8 cellular contexts compared by ENCODE assay signal in genomic region chr3:123449986-123450474, GRCh38. TPM values are rescaled to one million over a fixed set of nuclear protein-coding genes. Genes with fewer than 3 reads are reported as not detected.
A peak's percentile ranks its signal among the peaks of the same experiment; 100 is the strongest.
DNase-seq lines count a peak whose midpoint lies in the region; ATAC-seq and TF ChIP-seq lines count a peak whose summit lies in the region.

No MANE protein-coding gene starts in this region.

- H3K9me3 Mint-ChIP-seq in activated naive CD8-positive, alpha-beta T cell treated with anti-CD3 and anti-CD28 coated beads for 36 hours = no peaks in the 10 kb centered on the region

- TF ChIP-seq POLR2A in sigmoid colon (IDR thresholded peaks at IDR 0.05) = no peak
- TF ChIP-seq POLR2A in GM18505 (IDR thresholded peaks at IDR 0.05; ENCODE audit: borderline replicate concordance, extremely low read depth, insufficient read depth, insufficient read length) = no peak

- H4K20me1 ChIP-seq in GM23248 (ENCODE audit: insufficient read depth) = no peaks in the 10 kb centered on the region

- no peaks in the 10 kb centered on the region for H3K36me3 Mint-ChIP-seq in activated naive CD8-positive, alpha-beta T cell treated with anti-CD3 and anti-CD28 coated beads for 36 hours

- in situ Hi-C loops in GM23248 (cut with MboI) = no loop called here

- no peaks in the 10 kb centered on the region for H3K79me2 ChIP-seq in GM23248 (ENCODE audit: insufficient read depth)

- H3K4me2 ChIP-seq in GM23248 (ENCODE audit: unreplicated experiment) = peak overlapping the region; percentile 86

- no peak for ATAC-seq in GM19452 (IDR thresholded peaks at IDR 0.05; ENCODE audit: unreplicated experiment)
- no peak for ATAC-seq in GM18505 (IDR thresholded peaks at IDR 0.05; ENCODE audit: unreplicated experiment)

- intact Hi-C loops in sigmoid colon (cut with DNase I) = loop anchor here (1.0 to 5.0 kb wide), 3 partner anchors 37 to 121 kb away; no protein-coding TSS in a partner anchor

- no peak for TF ChIP-seq CTCF in sigmoid colon (IDR thresholded peaks at IDR 0.05)

- H3K4me3 ChIP-seq in GM23248 (peak overlapping the region; percentile 72), iPS-11a (ENCODE audit: low read depth, low read length) (peak overlapping the region; percentile 43), sigmoid colon (peak overlapping the region; percentile 76 to 93 (median 86))

- H3K4me1 Mint-ChIP-seq in activated naive CD8-positive, alpha-beta T cell treated with anti-CD3 and anti-CD28 coated beads for 36 hours = no peaks in the 10 kb centered on the region

- H3K27ac ChIP-seq in GM23248 (no peak overlapping the region), sigmoid colon (peak overlapping the region; percentile 94 to 98 (median 96))

- H3K4me3 Mint-ChIP-seq in activated naive CD8-positive, alpha-beta T cell treated with anti-CD3 and anti-CD28 coated beads for 36 hours = peak overlapping the region; percentile 42

- H3K9me3 ChIP-seq in GM23248 (ENCODE audit: low read depth) (no peaks in the 10 kb centered on the region), sigmoid colon (no peaks in the 10 kb centered on the region)

- WGBS in GM23248 (ENCODE audit: low coverage in 1 of 2, low lambda C conversion rate in 2 of 2, missing lambda C conversion rate in 2 of 2), 2 experiments = 2 to 4% methylated on average over 28 to 31 of the region's 31 CpGs
- WGBS in sigmoid colon, 2 donors = 2 to 6% methylated on average over 31 of the region's 31 CpGs

- DNase-seq in GM23248 (peak; percentile 28), sigmoid colon (no peak), dedifferentiated amniotic fluid mesenchymal stem cell (ENCODE audit: extremely low spot score) (no peak), NCI-H345 (lab: John Stamatoyannopoulos, UW) (no peak)
- DNase-seq in activated naive CD8-positive, alpha-beta T cell treated with anti-CD3 and anti-CD28 coated beads for 36 hours = no peak

- H3F3A ChIP-seq in GM23248 (ENCODE audit: insufficient read depth) = no peaks in the 10 kb centered on the region

- TF ChIP-seq EP300 in sigmoid colon (IDR thresholded peaks at IDR 0.05) = no peak

- peaks cover 60% of the 10 kb centered on the region for H3K27me3 ChIP-seq in GM23248 (replicated peaks; ENCODE audit: insufficient read depth)
- H3K27me3 ChIP-seq in sigmoid colon = peaks cover 0 to 4% (median 0%) of the 10 kb centered on the region in 3 donors

- no peaks in the 10 kb centered on the region for H3K9me2 ChIP-seq in GM23248 (ENCODE audit: insufficient read depth)

- peaks cover 51% of the 10 kb centered on the region for H3K27me3 Mint-ChIP-seq in activated naive CD8-positive, alpha-beta T cell treated with anti-CD3 and anti-CD28 coated beads for 36 hours

- no peaks in the 10 kb centered on the region for H3K36me3 ChIP-seq in GM23248 (ENCODE audit: low read depth)
- no peaks in the 10 kb centered on the region for H3K36me3 ChIP-seq in sigmoid colon

- H2AFZ ChIP-seq in GM23248 = peak overlapping the region; percentile 84

- H3K9ac ChIP-seq in GM23248 = peak overlapping the region; percentile 24; the same call in 1 of the 2 replicates

- H3K27ac Mint-ChIP-seq in activated naive CD8-positive, alpha-beta T cell treated with anti-CD3 and anti-CD28 coated beads for 36 hours = no peak overlapping the region

- no peaks in the 10 kb centered on the region for H3K4me1 ChIP-seq in GM23248 (ENCODE audit: insufficient read depth)
- H3K4me1 ChIP-seq in sigmoid colon = peaks cover 0 to 37% (median 10%) of the 10 kb centered on the region in 4 donors

RNA-seq across cellular contexts. Expression of gene ADCY5, which starts 1.1 kb away (rescaled TPM):
- total RNA-seq in GM23248 (2014; rRNA removed; shearing (Covaris generic)) = 0.38 and 1.2 TPM in 2 replicates
- polyA plus RNA-seq in GM23248 (2016; fragmentation: Nextera tagmentation; extraction: Ambion mirVana) (0.09 TPM in 2 replicates), sigmoid colon (1 to 10 TPM; 1.4 to 9.9 (median 5.4) TPM)
- total RNA-seq in activated naive CD8-positive, alpha-beta T cell treated with anti-CD3 and anti-CD28 coated beads for 36 hours = not detected
- 10 to 100 TPM; 39.5 to 84.4 (median 62.2) TPM for total RNA-seq in sigmoid colon

Comparison
In these comparisons a context has a peak if more than half of its experiments do, and no peak if none do; other contexts are left out.
1. RNA of gene ADCY5, which starts 1.1 kb away (total RNA-seq): 39.5 to 84.4 TPM in sigmoid colon; 0.38 to 1.2 TPM in GM23248 and not detected in activated naive CD8-positive, alpha-beta T cell treated with anti-CD3 and anti-CD28 coated beads for 36 hours; every median in the first group is over 10 times any median in the second.
2. Peak in every context shown above with its lines, with median percentiles within 50 percentile points of each other: H3K4me3 ChIP-seq.